1 cellular context compared by ENCODE assay signal in genomic region chr1:26829214-26829911, GRCh38.
TF ChIP-seq lines count a peak whose summit lies in the region.

No MANE protein-coding gene starts in this region.

TF ChIP-seq in K562, 482 proteins besides CTCF, POLR2A, EP300 and RAD21:
- no peak for TF ChIP-seq ZBED1 (IDR thresholded peaks at IDR 0.05)
- TF ChIP-seq ZNF75A (CRISPR knock-in tag; IDR thresholded peaks at IDR 0.05): no peak
- TF ChIP-seq ZNF12 (CRISPR knock-in tag; IDR thresholded peaks at IDR 0.05): no peak
- peak; percentile 80; the same call in 1 of the 2 replicates for TF ChIP-seq ZKSCAN8 (CRISPR knock-in tag; IDR thresholded peaks at IDR 0.05)
- 0 out of 2 replicates have a peak, but pooled peaks have one; percentile 52 for TF ChIP-seq LARP7 (IDR thresholded peaks at IDR 0.05)
- TF ChIP-seq RBM17 (IDR thresholded peaks at IDR 0.05; ENCODE audit: borderline replicate concordance, low read depth, low read length): no peak
- TF ChIP-seq HDGF (IDR thresholded peaks at IDR 0.05): 0 out of 2 replicates have a peak, but pooled peaks have one; percentile 2
- 0 out of 2 replicates have a peak, but pooled peaks have one; percentile 14 for TF ChIP-seq EGR1 (conservative IDR thresholded peaks at IDR 0.05)
